ENCODE assay signal across 29 cellular contexts in the genomic region with DNA sequence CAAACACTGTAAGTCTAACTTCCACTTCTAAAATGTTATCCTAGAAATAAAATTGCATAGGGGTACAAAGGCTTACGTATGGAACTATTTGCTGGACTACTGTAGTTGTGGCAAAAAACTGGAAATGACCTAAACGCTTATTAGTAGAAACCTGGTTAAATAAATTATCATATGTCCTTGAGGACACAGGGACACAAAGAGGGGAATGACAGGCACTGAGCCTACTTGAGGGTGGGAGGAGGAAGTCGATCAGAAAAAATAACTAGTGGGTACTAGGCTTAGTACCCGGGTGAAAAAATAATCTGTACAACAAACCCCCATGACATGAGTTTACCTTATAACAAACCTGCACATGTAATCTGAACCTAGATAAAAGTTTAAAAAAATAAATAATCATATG. TPM values are rescaled to one million over a fixed set of nuclear protein-coding genes. Genes with fewer than 3 reads are reported as not detected.
"Had no signal": no experiment of that assay in that cellular context is flagged by ENCODE, and none has a peak within 500 bp of the region (broad histone marks: within the 10 kb centered on the region; RNA-seq: fewer than 3 reads in every experiment).

No MANE protein-coding gene starts in this region.

- H3K9me3 Mint-ChIP-seq: stimulated activated effector memory CD8-positive, alpha-beta T cell treated with anti-CD3 and anti-CD28 coated beads, Interleukin-12 subunit alpha, Interleukin-12 subunit beta, amount 100 ng/mL, for 72 hours; stimulated activated naive CD8-positive, alpha-beta T cell treated with anti-CD3 and anti-CD28 coated beads, Interleukin-15, Interleukin-2, amounts not matched to agents 100 ng/mL and 50 ng/mL, for 24 hours; type B pancreatic cell had no signal

- FAIRE-seq: urothelium cell line had no signal

- DNase-seq: stimulated activated CD4-positive, alpha-beta T cell treated with anti-CD3 and anti-CD28 coated beads, Interleukin-2, amount 100 ng/mL, for 24 hours; stimulated activated CD4-positive, alpha-beta T cell treated with anti-CD3 and anti-CD28 coated beads, Interleukin-2, amount 100 ng/mL, for 48 hours; stimulated activated CD4-positive, alpha-beta T cell treated with anti-CD3 and anti-CD28 coated beads, Interleukin-4, amount 100 ng/mL, for 1 hour; stimulated activated CD4-positive, alpha-beta T cell treated with anti-CD3 and anti-CD28 coated beads, Interleukin-4, amount 100 ng/mL, for 4 hours; stimulated activated CD8-positive, alpha-beta memory T cell treated with anti-CD3 and anti-CD28 coated beads, Interleukin-4, amount 100 ng/mL, for 48 hours; stimulated activated naive B cell treated with anti-CD40 and anti-IgM and Interleukin-4, amounts not matched to agents 10 μg/mL and 1 μg/mL and 100 μg/mL, for 72 hours; stimulated activated naive CD4-positive, alpha-beta T cell; stimulated activated naive CD4-positive, alpha-beta T cell treated with Interleukin-2 at 50 U/mL for 16 hours; stimulated activated naive CD8-positive, alpha-beta T cell treated with anti-CD3 and anti-CD28 coated beads, Interleukin-15, amount 100 ng/mL, for 72 hours; stimulated activated naive CD8-positive, alpha-beta T cell treated with anti-CD3 and anti-CD28 coated beads, Interleukin-15, Interleukin-2, amounts not matched to agents 100 U/mL and 50 U/mL, for 24 hours; stomach; substantia nigra; testis; thyroid gland; tibial artery; transverse colon; trophoblast cell; upper lobe of left lung; upper lobe of right lung had no signal

- H3K27ac ChIP-seq: stomach, suprapubic skin, testis, thoracic aorta, thyroid gland, tibial artery, tibial nerve, transverse colon, upper lobe of left lung, upper lobe of right lung had no signal

- H3K36me3 Mint-ChIP-seq: stimulated activated effector memory CD8-positive, alpha-beta T cell treated with anti-CD3 and anti-CD28 coated beads, Interleukin-12 subunit alpha, Interleukin-12 subunit beta, amount 100 ng/mL, for 72 hours; stimulated activated naive B cell treated with anti-CD40 and anti-IgM and Interleukin-4, amounts not matched to agents 10 μg/mL and 1 μg/mL and 100 μg/mL, for 72 hours; type B pancreatic cell had no signal

- H3K27me3 ChIP-seq: stomach, suprapubic skin, testis, thyroid gland, tibial artery, tibial nerve, transverse colon, upper lobe of left lung, upper lobe of right lung, vagina had no signal

- H3K27me3 Mint-ChIP-seq: stimulated activated memory B cell treated with anti-CD40 and anti-IgM and Interleukin-4, amounts not matched to agents 10 μg/mL and 1 μg/mL and 100 μg/mL, for 72 hours; type B pancreatic cell had no signal

- H3K27ac Mint-ChIP-seq: stimulated activated effector memory CD8-positive, alpha-beta T cell treated with anti-CD3 and anti-CD28 coated beads, Interleukin-12 subunit alpha, Interleukin-12 subunit beta, amount 100 ng/mL, for 72 hours; stimulated activated memory B cell treated with anti-CD40 and anti-IgM and Interleukin-4, amounts not matched to agents 10 μg/mL and 1 μg/mL and 100 μg/mL, for 72 hours; stimulated activated naive B cell treated with anti-CD40 and anti-IgM and Interleukin-4, amounts not matched to agents 10 μg/mL and 1 μg/mL and 100 μg/mL, for 72 hours; stimulated activated naive CD8-positive, alpha-beta T cell treated with anti-CD3 and anti-CD28 coated beads, Interleukin-15, Interleukin-2, amounts not matched to agents 100 ng/mL and 50 ng/mL, for 24 hours; type B pancreatic cell had no signal

- H3K4me1 Mint-ChIP-seq: stimulated activated effector memory CD8-positive, alpha-beta T cell treated with anti-CD3 and anti-CD28 coated beads, Interleukin-12 subunit alpha, Interleukin-12 subunit beta, amount 100 ng/mL, for 72 hours; stimulated activated naive B cell treated with anti-CD40 and anti-IgM and Interleukin-4, amounts not matched to agents 10 μg/mL and 1 μg/mL and 100 μg/mL, for 72 hours had no signal

- H3K9me3 ChIP-seq: stomach, suprapubic skin, testis, thoracic aorta, thyroid gland, tibial artery, tibial nerve, transverse colon, upper lobe of left lung, upper lobe of right lung, vagina had no signal

- H3K4me3 Mint-ChIP-seq: stimulated activated effector memory CD8-positive, alpha-beta T cell treated with anti-CD3 and anti-CD28 coated beads, Interleukin-12 subunit alpha, Interleukin-12 subunit beta, amount 100 ng/mL, for 72 hours; stimulated activated memory B cell treated with anti-CD40 and anti-IgM and Interleukin-4, amounts not matched to agents 10 μg/mL and 1 μg/mL and 100 μg/mL, for 72 hours; stimulated activated naive B cell treated with anti-CD40 and anti-IgM and Interleukin-4, amounts not matched to agents 10 μg/mL and 1 μg/mL and 100 μg/mL, for 72 hours; stimulated activated naive CD8-positive, alpha-beta T cell treated with anti-CD3 and anti-CD28 coated beads, Interleukin-15, amount 100 ng/mL, for 72 hours; stimulated activated naive CD8-positive, alpha-beta T cell treated with anti-CD3 and anti-CD28 coated beads, Interleukin-15, Interleukin-2, amounts not matched to agents 100 ng/mL and 50 ng/mL, for 24 hours; type B pancreatic cell had no signal

- H3K4me3 ChIP-seq: stomach, suprapubic skin, testis, thoracic aorta, thyroid gland, tibial artery, tibial nerve, transverse colon, upper lobe of left lung, upper lobe of right lung, vagina had no signal

- H3K4me1 ChIP-seq: stomach, testis, thyroid gland, tibial nerve, transverse colon, upper lobe of right lung, vagina had no signal

- ATAC-seq: stimulated activated effector memory CD8-positive, alpha-beta T cell treated with anti-CD3 and anti-CD28 coated beads, Interleukin-12 subunit alpha, Interleukin-12 subunit beta, amount 100 ng/mL, for 72 hours; stimulated activated memory B cell treated with anti-CD40 and anti-IgM and Interleukin-4, amounts not matched to agents 10 μg/mL and 1 μg/mL and 100 μg/mL, for 72 hours; stimulated activated naive B cell treated with anti-CD40 and anti-IgM and Interleukin-4, amounts not matched to agents 10 μg/mL and 1 μg/mL and 100 μg/mL, for 72 hours; stimulated activated naive CD8-positive, alpha-beta T cell treated with anti-CD3 and anti-CD28 coated beads, Interleukin-15, amount 100 ng/mL, for 72 hours; stimulated activated naive CD8-positive, alpha-beta T cell treated with anti-CD3 and anti-CD28 coated beads, Interleukin-15, Interleukin-2, amounts not matched to agents 100 U/mL and 50 U/mL, for 24 hours; upper lobe of right lung had no signal

- H3K36me3 ChIP-seq: stomach, suprapubic skin, thoracic aorta, thyroid gland, tibial artery, tibial nerve, transverse colon, upper lobe of left lung, upper lobe of right lung, vagina had no signal

RNA-seq across cellular contexts. Expression of a gene that starts 28.4 kb away (rescaled TPM):
- total RNA-seq: subcutaneous adipose tissue had no signal
